Comparison of ENCODE assay signal across 21 cellular contexts in the genomic region with DNA sequence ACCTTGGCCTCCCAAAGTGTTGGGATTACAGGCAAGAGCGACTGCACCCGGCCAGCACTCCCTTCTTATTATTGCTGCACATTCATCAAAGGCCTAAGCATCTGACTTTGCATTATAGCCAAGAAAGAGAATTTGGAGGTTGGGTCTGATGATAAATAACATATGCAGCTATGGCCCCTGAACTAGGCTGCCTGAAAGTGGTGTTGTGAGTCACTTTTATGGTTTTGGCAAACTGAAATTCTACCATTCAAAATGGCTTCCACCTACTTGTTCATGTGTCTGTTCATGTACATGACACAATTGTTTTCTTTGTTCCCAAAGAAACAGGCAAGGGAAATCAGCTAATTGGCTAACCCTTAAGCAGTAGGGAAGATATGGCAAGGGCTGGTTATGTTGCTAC. TPM values are rescaled to one million over a fixed set of nuclear protein-coding genes. Genes with fewer than 3 reads are reported as not detected.
DNase-seq lines count a peak whose midpoint lies in the region; ATAC-seq, FAIRE-seq and TF ChIP-seq lines count a peak whose summit lies in the region.
"Had no signal": no experiment of that assay in that cellular context is flagged by ENCODE, and none has a peak within 500 bp of the region (broad histone marks: within the 10 kb centered on the region; RNA-seq: fewer than 3 reads in every experiment).

No MANE protein-coding gene starts in this region.

- FAIRE-seq in keratinocyte (lab: Jason Lieb, UNC): no peak
- FAIRE-seq: GM12892, kidney had no signal

- H3K27ac ChIP-seq in IMR-90 (ENCODE audit: insufficient read depth, low read length) (no peak overlapping the region; the same call in 1 of the 2 replicates), keratinocyte (ENCODE audit: control insufficient read depth, insufficient read depth, low read length) (peak overlapping the region; percentile 52), mesendoderm (ENCODE audit: low read depth, low read length) (no peak overlapping the region)
- H3K27ac ChIP-seq: psoas muscle, upper lobe of right lung had no signal

- H4K20me1 ChIP-seq in IMR-90 (ENCODE audit: insufficient read depth, low read length) (no peaks in the 10 kb centered on the region), keratinocyte (ENCODE audit: control insufficient read depth, extremely low read depth, insufficient read depth, low read length) (no peaks in the 10 kb centered on the region)

- peak overlapping the region; percentile 60 for H4K91ac ChIP-seq in IMR-90 (ENCODE audit: insufficient read depth, low read depth, low read length)

- BruUV-seq in IMR-90 (replicated peaks; lab: Mats Ljungman, UMichigan): no TSS peak

- H3K9me1 ChIP-seq in IMR-90 (ENCODE audit: insufficient read depth, low read length): no peaks in the 10 kb centered on the region
- no peaks in the 10 kb centered on the region for H3K9me1 ChIP-seq in keratinocyte (ENCODE audit: control insufficient read depth, extremely low read depth, insufficient read depth, low read length)

- H3K4me2 ChIP-seq in IMR-90 (ENCODE audit: low read depth, low read length) (no peak overlapping the region), keratinocyte (ENCODE audit: control insufficient read depth, extremely low read depth, insufficient read depth, low read depth, low read length) (no peak overlapping the region), mesendoderm (ENCODE audit: low read length) (no peak overlapping the region)

- no peak overlapping the region for H3K56ac ChIP-seq in IMR-90 (ENCODE audit: extremely low read depth, insufficient read depth, low read length)
- H3K56ac ChIP-seq in mesendoderm (ENCODE audit: low read length): no peak overlapping the region

- no peaks in the 10 kb centered on the region for H3K79me2 ChIP-seq in keratinocyte (ENCODE audit: control insufficient read depth, insufficient read depth, low read length)
- no peaks in the 10 kb centered on the region for H3K79me2 ChIP-seq in mesendoderm (ENCODE audit: control insufficient read depth, insufficient read depth, low read length)

- H2BK5ac ChIP-seq in IMR-90 (ENCODE audit: low read depth, low read length, poor library complexity, severe bottlenecking): peak overlapping the region; percentile 44
- no peak overlapping the region for H2BK5ac ChIP-seq in mesendoderm (ENCODE audit: low read length)

- H2BK20ac ChIP-seq in IMR-90 (ENCODE audit: low read depth, low read length): peak overlapping the region; percentile 77; the same call in 1 of the 2 replicates

- no peak overlapping the region for H3K9ac ChIP-seq in IMR-90 (ENCODE audit: low read depth, low read length)
- no peak overlapping the region for H3K9ac ChIP-seq in keratinocyte (ENCODE audit: control insufficient read depth, extremely low read depth, insufficient read depth, low read length)
- no peak overlapping the region for H3K9ac ChIP-seq in mesendoderm (ENCODE audit: low read length)

- CTCF ChIA-PET in IMR-90 (lab: Yijun Ruan, JAX): interaction anchor here (0.7 kb wide), 1 partner anchor 198 kb away, joined by 3 read pairs; no protein-coding TSS in a partner anchor

- H3K4ac ChIP-seq in IMR-90 (ENCODE audit: low read depth, low read length) (peak overlapping the region; percentile 44), mesendoderm (ENCODE audit: low read depth, low read length) (no peak overlapping the region)

- TF ChIP-seq POLR2A in IMR-90 (IDR thresholded peaks at IDR 0.05; ENCODE audit: low read depth, low read length): no peak

- ATAC-seq in IMR-90 (ENCODE audit: low read depth): no peak
- no peak for ATAC-seq in GM18868 (IDR thresholded peaks at IDR 0.05; ENCODE audit: unreplicated experiment)
- ATAC-seq: activated CD8-positive, alpha-beta memory T cell treated with anti-CD3 and anti-CD28 coated beads, Interleukin-2, amount 10 ng/mL, durations not matched to agents 7 days and 5 days; psoas muscle; upper lobe of right lung had no signal

- H3K79me1 ChIP-seq in IMR-90 (ENCODE audit: low read depth in 1 of 2, low read length in 2 of 2) (0 out of 4 replicates have a peak, but pooled peaks cover 0 to 4% of the 10 kb centered on the region in 2 experiments), mesendoderm (ENCODE audit: low read length) (no peaks in the 10 kb centered on the region)

- DNase-seq in EH (ENCODE audit: low read depth) (peak; percentile 71), IMR-90 (peak; percentile 59), astrocyte of the spinal cord (ENCODE audit: low read depth, low spot score) (peak; percentile 51), keratinocyte (ENCODE audit: low read depth, low spot score) (no peak), SHP77 (lab: John Stamatoyannopoulos, UW) (no peak), anterior cingulate cortex (lab: John Stamatoyannopoulos, UW) (no peak), mesendoderm (no peak)
- DNase-seq: activated B cell treated with CpG ODN at 0.5 μM for 24 hours; activated CD8-positive, alpha-beta memory T cell treated with anti-CD3 and anti-CD28 coated beads, Interleukin-2, amount 10 ng/mL, durations not matched to agents 7 days and 5 days; kidney; MM.1S; NCI-H187 treated with DMSO at 0.1 percent for 48 hours; NCI-H510A treated with DMSO at 0.1 percent for 48 hours; nephron progenitor cell; psoas muscle; stimulated activated CD4-positive, alpha-beta T cell treated with anti-CD3 and anti-CD28 coated beads, Interleukin-12 subunit alpha, Interleukin-12 subunit beta, amount 100 ng/mL, for 4 hours; stimulated activated naive CD4-positive, alpha-beta T cell; SW 1271; upper lobe of right lung had no signal

- H4K8ac ChIP-seq in IMR-90 (ENCODE audit: low read depth in 2 of 2, low read length in 2 of 2): peak overlapping the region in 1 of 2 experiments; percentile 37; a peak in 2 of 4 replicates
- no peak overlapping the region for H4K8ac ChIP-seq in mesendoderm (ENCODE audit: low read depth, low read length)

- no peaks in the 10 kb centered on the region for H3K27me3 ChIP-seq in IMR-90 (ENCODE audit: control insufficient read depth, insufficient read depth, low read length)
- no peaks in the 10 kb centered on the region for H3K27me3 ChIP-seq in keratinocyte (ENCODE audit: control insufficient read depth, extremely low read depth, insufficient read depth, low read length)
- no peaks in the 10 kb centered on the region for H3K27me3 ChIP-seq in mesendoderm (ENCODE audit: insufficient read depth, low read length, poor library complexity)
- H3K27me3 ChIP-seq: upper lobe of right lung had no signal

- H3K36me3 ChIP-seq in IMR-90 (ENCODE audit: control insufficient read depth, insufficient read depth, low read length) (no peaks in the 10 kb centered on the region), keratinocyte (ENCODE audit: control insufficient read depth in 2 of 2, extremely low read depth in 1 of 2, insufficient read depth in 2 of 2, low read length in 2 of 2) (no peaks in the 10 kb centered on the region), mesendoderm (ENCODE audit: control insufficient read depth, insufficient read depth, low read length) (no peaks in the 10 kb centered on the region)
- H3K36me3 ChIP-seq: upper lobe of right lung had no signal

- H3K4me3 ChIP-seq in IMR-90 (ENCODE audit: insufficient read depth, low read depth, low read length) (no peak overlapping the region), astrocyte of the spinal cord (ENCODE audit: low read depth, low read length) (no peak overlapping the region), keratinocyte (ENCODE audit: control insufficient read depth in 2 of 3, extremely low read depth in 1 of 3, insufficient read depth in 2 of 3, low read depth in 1 of 3, low read length in 3 of 3) (no peak overlapping the region), mesendoderm (ENCODE audit: low read length) (no peak overlapping the region)
- H3K4me3 ChIP-seq: psoas muscle, upper lobe of right lung had no signal

- TF ChIP-seq CTCF in IMR-90 (conservative IDR thresholded peaks at IDR 0.05; ENCODE audit: low read depth, low read length) (no peak), astrocyte of the spinal cord (IDR thresholded peaks at IDR 0.05; ENCODE audit: low read depth, low read length) (no peak), keratinocyte (optimal IDR thresholded peaks at IDR 0.05 in 1 of 3, IDR thresholded peaks at IDR 0.05 in 1 of 3, conservative IDR thresholded peaks at IDR 0.05 in 1 of 3; ENCODE audit: extremely low read depth in 1 of 3, insufficient read depth in 2 of 3, low read length in 3 of 3) (no peak)

- in situ Hi-C loops in IMR-90 (cut with MboI; ENCODE audit: low sequenced_read_pairs): no loop called here
- in situ Hi-C loops in astrocyte of the spinal cord (cut with HindIII; ENCODE audit: low sequenced_read_pairs): no loop called here

- H2BK120ac ChIP-seq in IMR-90 (ENCODE audit: low read depth, low read length): peak overlapping the region; percentile 78
- no peak overlapping the region for H2BK120ac ChIP-seq in mesendoderm (ENCODE audit: low read depth, low read length)

- H3K9me3 ChIP-seq in IMR-90 (ENCODE audit: control insufficient read depth, insufficient read depth, low read length) (no peaks in the 10 kb centered on the region), keratinocyte (ENCODE audit: control insufficient read depth, low read depth, low read length) (no peaks in the 10 kb centered on the region)
- H3K9me3 ChIP-seq: psoas muscle, upper lobe of right lung had no signal

- no peak overlapping the region for H2AK9ac ChIP-seq in IMR-90 (replicated peaks; ENCODE audit: low read depth, low read length, poor library complexity)

- H3K18ac ChIP-seq in IMR-90 (ENCODE audit: low read depth, low read length) (peak overlapping the region; percentile 10; the same call in 1 of the 2 replicates), mesendoderm (ENCODE audit: low read length) (no peak overlapping the region)

- WGBS in IMR-90 (ENCODE audit: extremely low coverage in 2 of 2, insufficient read length in 1 of 2), 2 experiments: no CpG with 5 or more reads among the region's 2 CpGs
- no CpG with 5 or more reads among the region's 2 CpGs for WGBS in mesendoderm (ENCODE audit: extremely low coverage, insufficient coverage, low lambda C conversion rate)

- no peak for TF ChIP-seq RAD21 in IMR-90 (IDR thresholded peaks at IDR 0.05; ENCODE audit: low read length)

- H2AFZ ChIP-seq in IMR-90 (replicated peaks; ENCODE audit: low read length, poor library complexity) (no peak overlapping the region), keratinocyte (ENCODE audit: control insufficient read depth, low read length) (peak overlapping the region; percentile 70)

- H2BK15ac ChIP-seq in IMR-90 (ENCODE audit: low read depth, low read length) (peak overlapping the region; percentile 46; the same call in 1 of the 3 replicates), mesendoderm (replicated peaks; ENCODE audit: low read depth) (no peak overlapping the region)

- H4K5ac ChIP-seq in IMR-90 (ENCODE audit: low read depth, low read length): peak overlapping the region; percentile 1; the same call in 1 of the 2 replicates
- no peak overlapping the region for H4K5ac ChIP-seq in mesendoderm (ENCODE audit: low read length)

- H3K4me1 ChIP-seq in IMR-90 (ENCODE audit: control insufficient read depth, insufficient read depth, low read length): peaks cover 10% of the 10 kb centered on the region
- peaks cover 40% of the 10 kb centered on the region for H3K4me1 ChIP-seq in keratinocyte (ENCODE audit: control insufficient read depth, extremely low read depth, insufficient read depth, low read length)
- H3K4me1 ChIP-seq in mesendoderm (ENCODE audit: control insufficient read depth, low read depth, low read length): no peaks in the 10 kb centered on the region
- H3K4me1 ChIP-seq: psoas muscle had no signal

- H3K23ac ChIP-seq in IMR-90 (ENCODE audit: low read depth, low read length): peak overlapping the region; percentile 39; the same call in 1 of the 2 replicates
- no peak overlapping the region for H3K23ac ChIP-seq in mesendoderm (ENCODE audit: low read length)

- dilution Hi-C loops in IMR-90 (cut with HindIII; ENCODE audit: low sequenced_read_pairs, unreplicated experiment) (no loop called here), keratinocyte (cut with MboI; ENCODE audit: extremely low pct_ligation_motif_present, low sequenced_read_pairs) (no loop called here)

- POLR2A ChIA-PET in IMR-90 (lab: Charles Lee; ENCODE audit: unreplicated experiment): no interaction called here

- intact Hi-C loops in IMR-90 (cut with micrococcal nuclease): no loop called here

- H2AK5ac ChIP-seq in IMR-90 (ENCODE audit: low read depth, low read length) (peak overlapping the region; percentile 80), mesendoderm (ENCODE audit: low read length) (no peak overlapping the region)

- H3K14ac ChIP-seq in IMR-90 (replicated peaks; ENCODE audit: low read depth, low read length): peak overlapping the region; percentile 47; the same call in 1 of the 2 replicates

RNA-seq across cellular contexts. Expression of gene UAP1, which starts 25.0 kb away (rescaled TPM):
- 196 and 255 TPM in 2 replicates for total RNA-seq in IMR-90 (2012; rRNA removed)
- polyA plus RNA-seq in IMR-90 (2012; rRNA removed): 77.9 and 93.4 TPM in 2 replicates
- 14.1 and 26.1 TPM in 2 replicates for polyA plus RNA-seq in IMR-90 (2012; cell fraction: cytosol; rRNA removed)
- polyA plus RNA-seq in IMR-90 (2012; cell fraction: nucleus; rRNA removed; ENCODE audit: low replicate concordance): 6.8 and 75.5 TPM in 2 replicates
- 81.8 to 150 TPM (median 129 TPM) in 3 replicates for polyA plus RNA-seq in keratinocyte
- polyA plus RNA-seq in keratinocyte (2011; ENCODE audit: low read depth): 82.3 TPM
- polyA plus RNA-seq in keratinocyte (2011; cell fraction: cytosol; rRNA removed): 72.4 and 143 TPM in 2 replicates
- 115 and 150 TPM in 2 replicates for polyA plus RNA-seq in keratinocyte (2011; cell fraction: nucleus; rRNA removed)
- polyA plus RNA-seq in keratinocyte (2012; ENCODE audit: low replicate concordance): 89.8 and 128 TPM in 2 replicates
- polyA minus RNA-seq in keratinocyte: 27.7 to 125 TPM (median 59.1 TPM) in 3 replicates
- 67.5 TPM for polyA minus RNA-seq in keratinocyte (2011; cell fraction: cytosol; rRNA and poly(A)+ RNA removed)
- polyA minus RNA-seq in keratinocyte (2011; cell fraction: nucleus; rRNA and poly(A)+ RNA removed): 75.2 and 120 TPM in 2 replicates
- 25.7 TPM for polyA plus RNA-seq in mesendoderm (2013, experiment 1 of 2)
- 27.0 TPM for polyA plus RNA-seq in mesendoderm (2013, experiment 2 of 2)

RNA-seq across cellular contexts. Expression of gene UHMK1, which starts 38.9 kb away (rescaled TPM):
- 57.9 and 124 TPM in 2 replicates for total RNA-seq in IMR-90 (2012; rRNA removed)
- polyA plus RNA-seq in IMR-90 (2012; rRNA removed): 10.2 and 15.6 TPM in 2 replicates
- polyA plus RNA-seq in IMR-90 (2012; cell fraction: cytosol; rRNA removed): 1.9 and 3.0 TPM in 2 replicates
- polyA plus RNA-seq in IMR-90 (2012; cell fraction: nucleus; rRNA removed; ENCODE audit: low replicate concordance): 1.6 and 9.1 TPM in 2 replicates
- polyA plus RNA-seq in keratinocyte: 24.6 to 45.1 TPM (median 26.9 TPM) in 3 replicates
- 9.0 TPM for polyA plus RNA-seq in keratinocyte (2011; ENCODE audit: low read depth)
- polyA plus RNA-seq in keratinocyte (2011; cell fraction: cytosol; rRNA removed): 19.7 and 36.0 TPM in 2 replicates
- polyA plus RNA-seq in keratinocyte (2011; cell fraction: nucleus; rRNA removed): 14.9 and 21.3 TPM in 2 replicates
- 12.0 and 30.0 TPM in 2 replicates for polyA plus RNA-seq in keratinocyte (2012; ENCODE audit: low replicate concordance)
- polyA minus RNA-seq in keratinocyte: 23.2 to 83.0 TPM (median 46.1 TPM) in 3 replicates
- 55.2 TPM for polyA minus RNA-seq in keratinocyte (2011; cell fraction: cytosol; rRNA and poly(A)+ RNA removed)
- polyA minus RNA-seq in keratinocyte (2011; cell fraction: nucleus; rRNA and poly(A)+ RNA removed): 26.5 and 50.0 TPM in 2 replicates
- 8.2 TPM for polyA plus RNA-seq in mesendoderm (2013, experiment 1 of 2)
- 8.1 TPM for polyA plus RNA-seq in mesendoderm (2013, experiment 2 of 2)

Comparison
In these comparisons a context has a peak if more than half of its experiments do, and no peak if none do; other contexts are left out.
1. DNase-seq: peak in EH (single experiment), IMR-90 (single experiment) and astrocyte of the spinal cord (single experiment); none in keratinocyte (single experiment), SHP77 (0 of 2), anterior cingulate cortex (0 of 58) and mesendoderm (single experiment).